ENCODE assay signal across 8 cellular contexts in genomic region chr6:98946266-98946817, GRCh38. TPM values are rescaled to one million over a fixed set of nuclear protein-coding genes. Genes with fewer than 3 reads are reported as not detected.
DNase-seq lines count a peak whose midpoint lies in the region; ATAC-seq and TF ChIP-seq lines count a peak whose summit lies in the region.

No MANE protein-coding gene starts in this region.

- no peaks in the 10 kb centered on the region for H3K27me3 ChIP-seq in A673 (replicated peaks; ENCODE audit: insufficient read depth, low read depth, low read length, poor library complexity)
- H3K27me3 ChIP-seq in HL-60 (ENCODE audit: insufficient read depth, poor library complexity, severe bottlenecking): no peaks in the 10 kb centered on the region
- H3K27me3 ChIP-seq in mucosa of rectum (ENCODE audit: control insufficient read depth in 2 of 2, insufficient read depth in 2 of 2, low read length in 2 of 2): no peaks in the 10 kb centered on the region

- TF ChIP-seq CTCF in A673 (conservative IDR thresholded peaks at IDR 0.05; ENCODE audit: low read depth, low read length) (no peak), HL-60 (IDR thresholded peaks at IDR 0.05; ENCODE audit: insufficient read depth, low read length) (no peak), brain (conservative IDR thresholded peaks at IDR 0.05) (no peak)

- POLR2A ChIA-PET in A673 (lab: Charles Lee; ENCODE audit: low non-redundant PET): no interaction called here

- peak overlapping the region; percentile 85 to 93 (median 91) for H3K4me3 Mint-ChIP-seq in brain

- H3K4me1 Mint-ChIP-seq in brain: peaks cover 26% of the 10 kb centered on the region

- TSS peak; percentile 53 for BruUV-seq in A673 (replicated peaks; lab: Mats Ljungman, UMichigan)

- H3K27me3 Mint-ChIP-seq in brain: no peaks in the 10 kb centered on the region

- CTCF ChIA-PET in A673 (lab: Charles Lee): no interaction called here

- ATAC-seq in HG03108 (IDR thresholded peaks at IDR 0.05; ENCODE audit: unreplicated experiment) (no peak), GM19324 (IDR thresholded peaks at IDR 0.05; ENCODE audit: low FRiP score, unreplicated experiment) (no peak)

- peak overlapping the region; percentile 86 to 98 (median 90) for H3K27ac Mint-ChIP-seq in brain

- H3K9ac ChIP-seq in mucosa of rectum (ENCODE audit: low read depth in 1 of 2, low read length in 2 of 2): peak overlapping the region; percentile 84 to 89

- intact Hi-C loops in A673 (cut with micrococcal nuclease; ENCODE audit: unreplicated experiment): no loop called here

- H3K9me3 Mint-ChIP-seq in brain: peaks cover 23 to 40% (median 38%) of the 10 kb centered on the region in 5 experiments

- H3K4me3 ChIP-seq in A673 (ENCODE audit: low read depth, low read length, poor library complexity, severe bottlenecking): peak overlapping the region; percentile 56
- peak overlapping the region; percentile 71 for H3K4me3 ChIP-seq in HL-60 (replicated peaks; ENCODE audit: insufficient read depth, low read length)
- H3K4me3 ChIP-seq in mucosa of rectum (ENCODE audit: low read length in 2 of 2): peak overlapping the region; percentile 74 to 91

- H3K36me3 Mint-ChIP-seq in brain: peaks cover 33% of the 10 kb centered on the region

- H3K4me1 ChIP-seq in A673 (ENCODE audit: insufficient read depth, low read length, poor library complexity, severe bottlenecking) (peaks cover 8% of the 10 kb centered on the region), mucosa of rectum (ENCODE audit: control insufficient read depth in 2 of 2, insufficient read depth in 2 of 2, low read length in 2 of 2) (peaks cover 9 to 15% of the 10 kb centered on the region in 2 donors)

- peak overlapping the region; percentile 91 for H3K27ac ChIP-seq in A673 (ENCODE audit: low read depth, low read length, poor library complexity, severe bottlenecking)
- peak overlapping the region; percentile 94 for H3K27ac ChIP-seq in HL-60 (replicated peaks)
- H3K27ac ChIP-seq in mucosa of rectum (ENCODE audit: low read depth in 2 of 2, low read length in 2 of 2): no peak overlapping the region

- H3K9me3 ChIP-seq in A673 (ENCODE audit: low read depth, low read length, poor library complexity, severe bottlenecking) (no peaks in the 10 kb centered on the region), mucosa of rectum (ENCODE audit: control insufficient read depth in 2 of 2, low read length in 2 of 2) (no peaks in the 10 kb centered on the region)

- DNase-seq in A673 (ENCODE audit: low spot score) (no peak), HL-60 (ENCODE audit: low read depth in 1 of 2, low spot score in 1 of 2) (no peak), hypothalamus (lab: John Stamatoyannopoulos, UW) (no peak)
- DNase-seq in NK-92 treated with Interleukin-12 subunit alpha and Interleukin-12 subunit beta, amount 100 ng/mL, for 24 hours (lab: John Stamatoyannopoulos, UW): no peak

- H3K36me3 ChIP-seq in A673 (ENCODE audit: insufficient read depth, low read length, poor library complexity, severe bottlenecking) (no peaks in the 10 kb centered on the region), mucosa of rectum (ENCODE audit: control insufficient read depth in 2 of 2, insufficient read depth in 2 of 2, low read length in 2 of 2) (no peaks in the 10 kb centered on the region)

RNA-seq across cellular contexts. Expression of gene FBXL4, which starts 1.4 kb away (rescaled TPM):
- total RNA-seq in A673 (2021): 13.2 and 14.1 TPM in 2 replicates
- polyA plus RNA-seq in brain (ENCODE audit: insufficient read depth, low read depth, low replicate concordance): 7.4 TPM

Comparison
In these comparisons a context has a peak if more than half of its experiments do, and no peak if none do; other contexts are left out.
1. H3K27ac ChIP-seq: peak in A673 (single experiment) and HL-60 (single experiment); none in mucosa of rectum (0 of 2).
2. Peak in every context shown above with its lines, with median percentiles within 50 percentile points of each other: H3K4me3 ChIP-seq.